ENCODE assay signal across 18 cellular contexts in genomic region chr17:68700391-68700790, GRCh38.
DNase-seq lines count a peak whose midpoint lies in the region; TF ChIP-seq lines count a peak whose summit lies in the region.
"Had no signal": no experiment of that assay in that cellular context is flagged by ENCODE, and none has a peak within 500 bp of the region (broad histone marks: within the 10 kb centered on the region; RNA-seq: fewer than 3 reads in every experiment).

No MANE protein-coding gene starts in this region.

- H3K4me3 ChIP-seq in adipocyte (ENCODE audit: low read length), result no peak overlapping the region
- H3K4me3 ChIP-seq in mesenchymal stem cell (ENCODE audit: insufficient read depth in 1 of 2, low read depth in 1 of 2, low read length in 2 of 2), result no peak overlapping the region
- H3K4me3 ChIP-seq in tibial artery, result no peak overlapping the region
- H3K4me3 ChIP-seq in Caco-2 (ENCODE audit: low read depth, low read length), result no peak overlapping the region

- H3K27ac ChIP-seq in mesenchymal stem cell (ENCODE audit: low read length, poor library complexity, severe bottlenecking) (no peak overlapping the region), tibial artery (no peak overlapping the region)

- intact Hi-C loops in tibial artery (cut with DNase I; ENCODE audit: low total_unique reads), result no loop called here
- intact Hi-C loops in Caco-2 (cut with micrococcal nuclease; ENCODE audit: unreplicated experiment), result loop anchor here (2.0 kb wide), 1 partner anchor 58 kb away; no protein-coding TSS in a partner anchor

- no peak overlapping the region for H2BK120ac ChIP-seq in mesenchymal stem cell (ENCODE audit: low read depth, low read length)

- no peak overlapping the region for H3K4ac ChIP-seq in mesenchymal stem cell (ENCODE audit: low read depth in 1 of 2, low read length in 2 of 2)

- H3K36me3 Mint-ChIP-seq in Caco-2 (ENCODE audit: insufficient read depth, unreplicated experiment), result no peaks in the 10 kb centered on the region
- H3K36me3 Mint-ChIP-seq: CD4-positive, CD25-positive, alpha-beta regulatory T cell; CD8-positive, alpha-beta memory T cell had no signal

- H4K91ac ChIP-seq in mesenchymal stem cell (ENCODE audit: low read length), result no peak overlapping the region

- H3K9ac ChIP-seq in adipocyte (ENCODE audit: low read length), result no peak overlapping the region
- H3K9ac ChIP-seq in mesenchymal stem cell (ENCODE audit: low read length), result peak overlapping the region; percentile 54

- CTCF ChIA-PET in Caco-2 (lab: Charles Lee), result interaction anchor here (1.0 to 1.5 kb wide), 2 partner anchors 34 to 167 kb away, joined by 3 to 5 read pairs; no protein-coding TSS in a partner anchor

- H3K4me1 Mint-ChIP-seq in Caco-2 (ENCODE audit: low read depth, unreplicated experiment), result peaks cover 29% of the 10 kb centered on the region
- H3K4me1 Mint-ChIP-seq: CD8-positive, alpha-beta memory T cell had no signal

- no peak overlapping the region for H4K8ac ChIP-seq in mesenchymal stem cell (ENCODE audit: low read length)

- TF ChIP-seq CTCF in tibial artery (IDR thresholded peaks at IDR 0.05) (no peak), Caco-2 (IDR thresholded peaks at IDR 0.05; ENCODE audit: insufficient read depth in 1 of 2, low read depth in 1 of 2, low read length in 1 of 2, severe bottlenecking in 1 of 2, unreplicated experiment in 1 of 2) (no peak)

- DNase-seq in adipocyte (ENCODE audit: low read depth) (peak; percentile 35), amniotic epithelial cell (ENCODE audit: low read depth) (peak; percentile 26), fibroblast of peridontal ligament (ENCODE audit: extremely low read depth) (peak; percentile 28), mesenchymal stem cell (no peak), tibial artery (no peak), Caco-2 (no peak), putamen (ENCODE audit: low spot score) (no peak), GDM1 (lab: John Stamatoyannopoulos, UW) (no peak)
- DNase-seq: ACHN; BE2C; C1 segment of cervical spinal cord; CD4-positive, CD25-positive, alpha-beta regulatory T cell; CD8-positive, alpha-beta memory T cell; COR-L47; GOT3; H7; HFFc6 had no signal

- H3K14ac ChIP-seq in mesenchymal stem cell (ENCODE audit: low read length in 2 of 2), result no peak overlapping the region

- peaks cover 38% of the 10 kb centered on the region for H3K4me1 ChIP-seq in adipocyte (ENCODE audit: control insufficient read depth, insufficient read depth, low read length)
- no peaks in the 10 kb centered on the region for H3K4me1 ChIP-seq in mesenchymal stem cell (ENCODE audit: control insufficient read depth, insufficient read depth, low read depth, low read length)
- H3K4me1 ChIP-seq in tibial artery, result no peaks in the 10 kb centered on the region
- peaks cover 41% of the 10 kb centered on the region for H3K4me1 ChIP-seq in Caco-2
- H3K4me1 ChIP-seq: BE2C had no signal

- H3K27ac Mint-ChIP-seq in Caco-2 (ENCODE audit: unreplicated experiment), result no peak overlapping the region
- H3K27ac Mint-ChIP-seq: CD4-positive, CD25-positive, alpha-beta regulatory T cell; CD8-positive, alpha-beta memory T cell; HFFc6; IgD-negative memory B cell had no signal

- H3K36me3 ChIP-seq in adipocyte (ENCODE audit: control insufficient read depth, insufficient read depth, low read length, severe bottlenecking) (no peaks in the 10 kb centered on the region), mesenchymal stem cell (ENCODE audit: control insufficient read depth in 1 of 2, insufficient read depth in 2 of 2, low read depth in 1 of 2, low read length in 2 of 2) (no peaks in the 10 kb centered on the region), tibial artery (no peaks in the 10 kb centered on the region), Caco-2 (ENCODE audit: control insufficient read depth, insufficient read depth, low read length) (no peaks in the 10 kb centered on the region)
- H3K36me3 ChIP-seq: BE2C had no signal

- H3K4me2 ChIP-seq in mesenchymal stem cell (ENCODE audit: low read length, poor library complexity, severe bottlenecking), result no peak overlapping the region

- no peak overlapping the region for H3K4me3 Mint-ChIP-seq in Caco-2 (ENCODE audit: unreplicated experiment)
- H3K4me3 Mint-ChIP-seq: CD4-positive, CD25-positive, alpha-beta regulatory T cell; CD8-positive, alpha-beta memory T cell; HFFc6; IgD-negative memory B cell had no signal

- H3K9me3 Mint-ChIP-seq in Caco-2 (ENCODE audit: unreplicated experiment), result peaks cover 21% of the 10 kb centered on the region
- H3K9me3 Mint-ChIP-seq: CD8-positive, alpha-beta memory T cell had no signal

- 96% methylated on average over 3 of the region's 3 CpGs for WGBS in mesenchymal stem cell

- BruUV-seq in Caco-2 (replicated peaks; lab: Mats Ljungman, UMichigan), result no TSS peak

- H2AFZ ChIP-seq in mesenchymal stem cell (ENCODE audit: low read depth, low read length), result no peak overlapping the region

- no peak overlapping the region for H3K23ac ChIP-seq in mesenchymal stem cell (ENCODE audit: low read length in 2 of 2)

- no peak overlapping the region for H3K18ac ChIP-seq in mesenchymal stem cell (ENCODE audit: low read depth in 1 of 2, low read length in 2 of 2)

- H2AK5ac ChIP-seq in mesenchymal stem cell (ENCODE audit: low read length, severe bottlenecking), result no peak overlapping the region

- POLR2A ChIA-PET in Caco-2 (lab: Charles Lee), result interaction anchor here (1.0 kb wide), 1 partner anchor 33 kb away, joined by 3 read pairs; no protein-coding TSS in a partner anchor

- H3K9me3 ChIP-seq in adipocyte (ENCODE audit: control insufficient read depth, low read length) (no peaks in the 10 kb centered on the region), mesenchymal stem cell (ENCODE audit: control insufficient read depth, low read length) (no peaks in the 10 kb centered on the region), tibial artery (no peaks in the 10 kb centered on the region), Caco-2 (no peaks in the 10 kb centered on the region; the same call in 1 of the 2 replicates)
- H3K9me3 ChIP-seq: BE2C had no signal

- H2BK15ac ChIP-seq in mesenchymal stem cell (ENCODE audit: low read depth, poor library complexity, severe bottlenecking), result no peak overlapping the region

- H3K27me3 ChIP-seq in adipocyte (replicated peaks; ENCODE audit: control insufficient read depth, insufficient read depth, low read length), result no peaks in the 10 kb centered on the region
- H3K27me3 ChIP-seq in mesenchymal stem cell (ENCODE audit: control insufficient read depth in 1 of 2, insufficient read depth in 1 of 2, low read length in 2 of 2), result peaks cover 0 to 4% of the 10 kb centered on the region in 2 experiments
- H3K27me3 ChIP-seq in tibial artery, result no peaks in the 10 kb centered on the region
- no peaks in the 10 kb centered on the region for H3K27me3 ChIP-seq in Caco-2 (replicated peaks; ENCODE audit: control insufficient read depth, insufficient read depth, low read length)

- H2BK12ac ChIP-seq in mesenchymal stem cell (ENCODE audit: low read length in 2 of 2), result peak overlapping the region in 1 of 2 experiments; percentile 34

- no peak overlapping the region for H2BK5ac ChIP-seq in mesenchymal stem cell (ENCODE audit: low read depth, low read length, poor library complexity, severe bottlenecking)

- H3K27me3 Mint-ChIP-seq in Caco-2 (ENCODE audit: insufficient read depth, unreplicated experiment), result no peaks in the 10 kb centered on the region

- H3K79me1 ChIP-seq in mesenchymal stem cell (replicated peaks; ENCODE audit: low read length, poor library complexity, severe bottlenecking), result no peaks in the 10 kb centered on the region

Comparison
In these comparisons a context has a peak if more than half of its experiments do, and no peak if none do; other contexts are left out.
1. DNase-seq: peak in adipocyte (single experiment), amniotic epithelial cell (single experiment) and fibroblast of peridontal ligament (single experiment); none in mesenchymal stem cell (single experiment), tibial artery (0 of 2), Caco-2 (0 of 2), putamen (single experiment) and GDM1 (single experiment).